Comparison of ENCODE assay signal across 8 cellular contexts in the genomic region with DNA sequence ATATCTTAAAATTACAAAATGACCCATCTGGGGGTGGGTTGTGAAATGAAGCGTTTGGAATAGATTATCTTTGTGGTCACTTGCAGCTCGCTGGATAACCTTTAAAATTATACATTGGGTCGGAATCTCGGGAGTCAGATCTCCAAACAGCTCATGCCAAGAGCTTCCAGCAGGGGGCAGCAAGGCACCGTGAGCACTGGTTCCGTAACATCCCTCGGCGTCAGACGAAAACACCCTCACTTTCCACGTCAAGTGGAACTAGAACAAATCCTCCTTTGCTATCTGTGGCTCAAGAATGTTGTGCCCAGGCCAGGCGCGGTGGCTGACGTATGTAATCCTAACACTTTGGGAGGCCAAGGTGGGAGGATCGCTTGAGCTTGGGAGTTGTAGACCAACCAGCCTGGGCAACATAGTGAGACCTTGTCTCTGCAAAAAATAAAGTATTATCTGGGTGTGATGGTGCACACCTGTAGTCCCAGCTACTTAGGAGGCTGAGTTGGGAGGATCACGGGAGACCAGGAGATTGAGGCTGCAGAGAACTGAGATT. TPM values are rescaled to one million over a fixed set of nuclear protein-coding genes. Genes with fewer than 3 reads are reported as not detected.
DNase-seq lines count a peak whose midpoint lies in the region; ATAC-seq lines count a peak whose summit lies in the region.

No MANE protein-coding gene starts in this region.

- no peaks in the 10 kb centered on the region for H3K27me3 ChIP-seq in CD4-positive, CD25-positive, alpha-beta regulatory T cell (ENCODE audit: control insufficient read depth, insufficient read depth, low read length)

- H3K4me1 ChIP-seq in CD4-positive, CD25-positive, alpha-beta regulatory T cell (ENCODE audit: control insufficient read depth, insufficient read depth, low read length, poor library complexity, severe bottlenecking) = no peaks in the 10 kb centered on the region

- H3K36me3 Mint-ChIP-seq in CD4-positive, CD25-positive, alpha-beta regulatory T cell = no peaks in the 10 kb centered on the region

- H3K27me3 Mint-ChIP-seq in CD4-positive, CD25-positive, alpha-beta regulatory T cell = peaks cover 9% of the 10 kb centered on the region

- H3K4me3 ChIP-seq in CD4-positive, CD25-positive, alpha-beta regulatory T cell (ENCODE audit: low read depth, low read length) = peak overlapping the region; percentile 48

- no peak overlapping the region for H3K27ac ChIP-seq in CD4-positive, CD25-positive, alpha-beta regulatory T cell (ENCODE audit: insufficient read depth, low read length, poor library complexity, severe bottlenecking)
- no peak overlapping the region for H3K27ac ChIP-seq in caudate nucleus (ENCODE audit: low read depth, low read length)

- peak; percentile 57 to 77 (median 72) for DNase-seq in CD4-positive, CD25-positive, alpha-beta regulatory T cell
- DNase-seq in HCEC 1CT = peak; percentile 72
- peak; percentile 62 for DNase-seq in NCI-H345 (lab: John Stamatoyannopoulos, UW)
- DNase-seq in caudate nucleus (lab: John Stamatoyannopoulos, UW) = peak in 55 of 61 donors; percentile 20 to 85 (median 65)
- DNase-seq in kidney glomerular epithelial cell (lab: John Stamatoyannopoulos, UW) = peak; percentile 72
- peak; percentile 59 to 72 (median 62) for DNase-seq in stimulated activated CD4-positive, alpha-beta T cell treated with anti-CD3 and anti-CD28 coated beads, Interleukin-1b, Interleukin-23, amount 100 ng/mL, for 24 hours (ENCODE audit: low read depth in 4 of 4, low spot score in 1 of 4)

- peak overlapping the region in 1 of 3 donors; percentile 4 for H3K27ac Mint-ChIP-seq in CD4-positive, CD25-positive, alpha-beta regulatory T cell

- no peaks in the 10 kb centered on the region for H3K9me3 ChIP-seq in CD4-positive, CD25-positive, alpha-beta regulatory T cell (ENCODE audit: control insufficient read depth in 2 of 2, low read length in 2 of 2)

- H3K4me3 Mint-ChIP-seq in CD4-positive, CD25-positive, alpha-beta regulatory T cell = peak overlapping the region in 3 of 4 donors; percentile 49 to 78 (median 70)

- peak; percentile 74 for ATAC-seq in CD4-positive, CD25-positive, alpha-beta regulatory T cell (ENCODE audit: low read depth in 2 of 2)
- peak; percentile 59 to 68 for ATAC-seq in activated CD4-positive, CD25-positive, alpha-beta regulatory T cell treated with anti-CD3 and anti-CD28 coated beads, Interleukin-2, amount 50 U/mL, for 24 hours
- no peak for ATAC-seq in HG02840 (IDR thresholded peaks at IDR 0.05; ENCODE audit: low FRiP score, unreplicated experiment)

- no peaks in the 10 kb centered on the region for H3K9me3 Mint-ChIP-seq in CD4-positive, CD25-positive, alpha-beta regulatory T cell

- no peaks in the 10 kb centered on the region for H3K36me3 ChIP-seq in CD4-positive, CD25-positive, alpha-beta regulatory T cell (ENCODE audit: control insufficient read depth, insufficient read depth, low read length)

- peaks cover 0 to 6% (median 4%) of the 10 kb centered on the region in 4 donors for H3K4me1 Mint-ChIP-seq in CD4-positive, CD25-positive, alpha-beta regulatory T cell

RNA-seq across cellular contexts. Expression of a gene that starts 31.1 kb away (rescaled TPM):
- total RNA-seq in CD4-positive, CD25-positive, alpha-beta regulatory T cell = 11.7 TPM
- polyA plus RNA-seq in CD4-positive, CD25-positive, alpha-beta regulatory T cell = 10 to 100 TPM; 19.0 to 36.1 (median 25.1) TPM
